8 cellular contexts compared by ENCODE assay signal in the genomic region with DNA sequence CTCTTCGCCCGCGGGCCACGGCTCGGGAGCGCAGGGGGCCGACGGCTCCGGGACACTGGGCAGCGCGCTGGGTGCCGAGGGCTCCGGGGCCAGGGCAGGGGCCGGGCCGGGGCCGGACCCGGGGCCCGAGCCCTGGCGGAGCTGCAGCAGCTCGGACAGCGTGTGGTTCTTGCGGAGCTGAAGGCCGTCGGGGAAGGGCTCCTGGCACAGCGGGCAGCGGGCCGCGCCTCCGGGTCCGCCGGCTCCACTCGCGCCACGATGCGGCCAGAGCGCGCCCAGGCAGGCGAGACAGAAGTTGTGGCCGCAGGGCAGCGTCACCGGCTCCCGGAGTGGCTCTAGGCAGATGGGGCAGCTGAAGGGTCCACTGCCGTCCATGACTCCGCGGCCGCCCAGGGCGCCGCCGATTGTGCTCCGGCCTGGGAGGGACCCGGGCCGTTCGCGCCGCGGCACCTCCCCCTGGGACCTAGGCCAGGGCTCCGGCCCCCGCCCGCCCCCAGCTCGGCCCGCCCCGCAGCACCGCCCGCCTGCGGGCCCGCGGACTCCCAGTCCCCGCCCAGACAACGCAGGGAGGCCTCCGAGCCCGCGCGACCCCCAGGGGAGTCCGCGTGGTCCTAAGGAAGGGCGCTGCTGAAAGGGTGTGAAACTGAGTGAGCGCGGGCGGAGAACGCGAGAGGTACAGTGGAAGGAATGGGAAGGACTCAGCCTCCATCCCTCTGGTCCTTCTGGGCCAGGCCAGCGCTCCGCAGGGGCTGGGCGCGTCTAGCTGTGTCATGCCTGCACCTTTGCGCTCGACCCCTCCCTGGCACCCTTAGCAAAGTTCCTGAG. TPM values are rescaled to one million over a fixed set of nuclear protein-coding genes. Genes with fewer than 3 reads are reported as not detected.
DNase-seq lines count a peak whose midpoint lies in the region; ATAC-seq and TF ChIP-seq lines count a peak whose summit lies in the region.

A gene with protein sequence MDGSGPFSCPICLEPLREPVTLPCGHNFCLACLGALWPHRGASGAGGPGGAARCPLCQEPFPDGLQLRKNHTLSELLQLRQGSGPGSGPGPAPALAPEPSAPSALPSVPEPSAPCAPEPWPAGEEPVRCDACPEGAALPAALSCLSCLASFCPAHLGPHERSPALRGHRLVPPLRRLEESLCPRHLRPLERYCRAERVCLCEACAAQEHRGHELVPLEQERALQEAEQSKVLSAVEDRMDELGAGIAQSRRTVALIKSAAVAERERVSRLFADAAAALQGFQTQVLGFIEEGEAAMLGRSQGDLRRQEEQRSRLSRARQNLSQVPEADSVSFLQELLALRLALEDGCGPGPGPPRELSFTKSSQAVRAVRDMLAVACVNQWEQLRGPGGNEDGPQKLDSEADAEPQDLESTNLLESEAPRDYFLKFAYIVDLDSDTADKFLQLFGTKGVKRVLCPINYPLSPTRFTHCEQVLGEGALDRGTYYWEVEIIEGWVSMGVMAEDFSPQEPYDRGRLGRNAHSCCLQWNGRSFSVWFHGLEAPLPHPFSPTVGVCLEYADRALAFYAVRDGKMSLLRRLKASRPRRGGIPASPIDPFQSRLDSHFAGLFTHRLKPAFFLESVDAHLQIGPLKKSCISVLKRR (minus strand): TSS at position 408 of the 825 bp plus-strand sequence. CDS start 33 bp downstream, at position 375.

- peaks cover 40% of the 10 kb centered on the region for H3K4me1 ChIP-seq in body of pancreas
- no peaks in the 10 kb centered on the region for H3K4me1 ChIP-seq in iPS-15b (ENCODE audit: control insufficient read depth, insufficient read depth, low read length)

- WGBS in body of pancreas, 2 donors = 1 to 10% methylated on average over 2 to 64 of the region's 87 CpGs

- intact Hi-C loops in body of pancreas (cut with DNase I) = no loop called here

- TF ChIP-seq CTCF in GM12875 (IDR thresholded peaks at IDR 0.05; ENCODE audit: borderline replicate concordance, insufficient read depth, low read depth, low read length) (no peak), body of pancreas (IDR thresholded peaks at IDR 0.05) (peak in 3 of 7 experiments; percentile 40 to 44 (median 41)), retinal pigment epithelial cell (conservative IDR thresholded peaks at IDR 0.05; ENCODE audit: low read depth, low read length) (peak; percentile 21)

- no peaks in the 10 kb centered on the region for H3K9me3 ChIP-seq in body of pancreas
- H3K9me3 ChIP-seq in iPS-15b (ENCODE audit: control insufficient read depth, insufficient read depth, low read length) = no peaks in the 10 kb centered on the region

- peak; percentile 68 to 81 (median 72) for TF ChIP-seq POLR2A in body of pancreas (IDR thresholded peaks at IDR 0.05)

- H3K27ac ChIP-seq in body of pancreas = peak within 1 kb of the TSS; percentile 93 to 99 (median 93)

- DNase-seq in A172 (ENCODE audit: low spot score) = peak; percentile 71
- DNase-seq in NCI-H226 = peak; percentile 70
- peak; percentile 56 to 73 (median 66) for DNase-seq in body of pancreas
- DNase-seq in retinal pigment epithelial cell (ENCODE audit: low read depth) = no peak

- H3K27me3 ChIP-seq in body of pancreas (no peaks in the 10 kb centered on the region), iPS-15b (ENCODE audit: control insufficient read depth, insufficient read depth, low read length) (peaks cover 15% of the 10 kb centered on the region)

- H3K36me3 ChIP-seq in body of pancreas (replicated peaks in 1 of 2; ENCODE audit: insufficient read depth in 1 of 2, low read depth in 2 of 2) = no peaks in the 10 kb centered on the region
- no peaks in the 10 kb centered on the region for H3K36me3 ChIP-seq in iPS-15b (ENCODE audit: control insufficient read depth, insufficient read depth, low read length)

- ATAC-seq in body of pancreas = peak; percentile 37
- no peak for ATAC-seq in HG02981 (IDR thresholded peaks at IDR 0.05; ENCODE audit: unreplicated experiment)
- ATAC-seq in HG03571 (IDR thresholded peaks at IDR 0.05; ENCODE audit: unreplicated experiment) = no peak

- H3K4me3 ChIP-seq in GM12875 (ENCODE audit: low read depth, low read length) (peak within 1 kb of the TSS; percentile 61), body of pancreas (peak within 1 kb of the TSS in 1 of 2 donors; percentile 27), iPS-15b (ENCODE audit: low read depth, low read length) (peak within 1 kb of the TSS; percentile 82), retinal pigment epithelial cell (ENCODE audit: low read length) (peak within 1 kb of the TSS; percentile 75)

- peak within 1 kb of the TSS; percentile 8 for H3K9ac ChIP-seq in iPS-15b (ENCODE audit: low read depth, low read length)

RNA-seq across cellular contexts. Expression of the gene that starts here (rescaled TPM):
- 159 and 173 TPM in 2 replicates for total RNA-seq in A172 (2014; rRNA removed; shearing (Covaris generic))
- total RNA-seq in body of pancreas = 10 to 100 TPM; 39.6 to 41.8 TPM
